15 cellular contexts compared by ENCODE assay signal in the genomic region with DNA sequence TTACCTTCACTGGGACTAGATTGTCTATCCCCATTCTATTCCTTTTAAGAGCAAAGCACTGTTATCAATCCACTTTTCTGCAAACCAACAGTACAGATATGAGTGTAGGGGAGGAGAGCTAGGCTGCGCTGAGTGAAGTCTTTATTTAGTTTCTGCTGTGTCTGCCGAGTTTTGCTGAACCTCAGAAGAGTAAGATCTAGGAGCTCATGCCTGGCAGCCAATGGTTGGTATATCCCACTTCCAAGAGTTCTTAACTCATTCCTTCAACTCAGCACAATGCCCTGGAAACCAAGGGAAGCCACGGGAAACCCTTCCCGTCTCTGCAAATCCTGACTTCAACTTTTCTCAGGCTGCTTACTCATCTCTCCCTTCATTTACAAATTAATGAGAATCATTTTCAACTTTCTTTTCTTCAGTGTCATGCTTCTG. TPM values are rescaled to one million over a fixed set of nuclear protein-coding genes. Genes with fewer than 3 reads are reported as not detected.
A peak's percentile ranks its signal among the peaks of the same experiment; 100 is the strongest.
DNase-seq lines count a peak whose midpoint lies in the region; ATAC-seq and TF ChIP-seq lines count a peak whose summit lies in the region.
"Had no signal": no experiment of that assay in that cellular context is flagged by ENCODE, and none has a peak within 500 bp of the region (broad histone marks: within the 10 kb centered on the region; RNA-seq: fewer than 3 reads in every experiment).

No MANE protein-coding gene starts in this region.

- H3K27ac ChIP-seq in thoracic aorta = peak overlapping the region; percentile 37 to 43
- H3K27ac ChIP-seq: HL-60, SJSA1 had no signal

- TF ChIP-seq CTCF in cardiac fibroblast (IDR thresholded peaks at IDR 0.05; ENCODE audit: low read depth, low read length) = no peak
- no peak for TF ChIP-seq CTCF in thoracic aorta (IDR thresholded peaks at IDR 0.05)
- no peak for TF ChIP-seq CTCF in progenitor cell of endocrine pancreas (IDR thresholded peaks at IDR 0.05; ENCODE audit: unreplicated experiment)

- H3K27me3 Mint-ChIP-seq in activated T-cell treated with anti-CD3 and anti-CD28 coated beads, Interleukin-2, amount 50 U/mL, for 72 hours (ENCODE audit: low read depth) = no peaks in the 10 kb centered on the region
- H3K27me3 Mint-ChIP-seq in activated T-cell treated with anti-CD3 and anti-CD28 coated beads, Interleukin-2, amount 50 U/mL, for 4 hours (ENCODE audit: low read depth) = no peaks in the 10 kb centered on the region
- no peaks in the 10 kb centered on the region for H3K27me3 Mint-ChIP-seq in progenitor cell of endocrine pancreas
- H3K27me3 Mint-ChIP-seq: activated naive CD8-positive, alpha-beta T cell treated with anti-CD3 and anti-CD28 coated beads for 36 hours; stimulated activated naive CD8-positive, alpha-beta T cell treated with anti-CD3 and anti-CD28 coated beads, Interleukin-15, amount 100 ng/mL, for 72 hours had no signal

- peak in 1 of 2 donors; percentile 73 for ATAC-seq in activated T-cell treated with anti-CD3 and anti-CD28 coated beads, Interleukin-2, amount 50 U/mL, for 72 hours (replicated peaks in 1 of 2)
- ATAC-seq in activated T-cell treated with anti-CD3 and anti-CD28 coated beads, Interleukin-2, amount 50 U/mL, for 4 hours = no peak
- ATAC-seq in HG03175 (IDR thresholded peaks at IDR 0.05; ENCODE audit: unreplicated experiment) (peak; percentile 43), thoracic aorta (ENCODE audit: insufficient number of reproducible peaks, low FRiP score, low read depth) (peak; percentile 23), sciatic nerve (no peak)
- ATAC-seq: stimulated activated naive CD8-positive, alpha-beta T cell treated with anti-CD3 and anti-CD28 coated beads, Interleukin-15, amount 100 ng/mL, for 72 hours had no signal

- intact Hi-C loops in sciatic nerve (cut with DNase I) = no loop called here

- H3K27me3 ChIP-seq in thoracic aorta (replicated peaks; ENCODE audit: insufficient read depth) = no peaks in the 10 kb centered on the region
- H3K27me3 ChIP-seq: SJSA1 had no signal

- no peaks in the 10 kb centered on the region for H3K36me3 ChIP-seq in thoracic aorta
- H3K36me3 ChIP-seq: SJSA1 had no signal

- no peaks in the 10 kb centered on the region for H3K9me3 Mint-ChIP-seq in activated T-cell treated with anti-CD3 and anti-CD28 coated beads, Interleukin-2, amount 50 U/mL, for 72 hours
- no peaks in the 10 kb centered on the region for H3K9me3 Mint-ChIP-seq in activated T-cell treated with anti-CD3 and anti-CD28 coated beads, Interleukin-2, amount 50 U/mL, for 4 hours
- peaks cover 3% of the 10 kb centered on the region for H3K9me3 Mint-ChIP-seq in progenitor cell of endocrine pancreas (ENCODE audit: low read depth)
- H3K9me3 Mint-ChIP-seq: activated naive CD8-positive, alpha-beta T cell treated with anti-CD3 and anti-CD28 coated beads for 36 hours had no signal

- H3K27ac Mint-ChIP-seq in activated T-cell treated with anti-CD3 and anti-CD28 coated beads, Interleukin-2, amount 50 U/mL, for 72 hours = peak overlapping the region; percentile 10
- no peak overlapping the region for H3K27ac Mint-ChIP-seq in progenitor cell of endocrine pancreas
- H3K27ac Mint-ChIP-seq: activated CD4-positive, alpha-beta T cell treated with anti-CD3 and anti-CD28 coated beads, Interleukin-2, amount 10 ng/mL, durations not matched to agents 7 days and 5 days; activated naive CD8-positive, alpha-beta T cell treated with anti-CD3 and anti-CD28 coated beads for 36 hours; stimulated activated naive CD8-positive, alpha-beta T cell treated with anti-CD3 and anti-CD28 coated beads, Interleukin-15, amount 100 ng/mL, for 72 hours had no signal

- peaks cover 14 to 72% of the 10 kb centered on the region in 2 donors for H3K4me1 ChIP-seq in thoracic aorta (ENCODE audit: control insufficient read depth in 1 of 2, low read depth in 2 of 2)
- H3K4me1 ChIP-seq: SJSA1 had no signal

- H3K9me3 ChIP-seq in thoracic aorta = no peaks in the 10 kb centered on the region
- H3K9me3 ChIP-seq: SJSA1 had no signal

- no peaks in the 10 kb centered on the region for H3K36me3 Mint-ChIP-seq in activated T-cell treated with anti-CD3 and anti-CD28 coated beads, Interleukin-2, amount 50 U/mL, for 72 hours (ENCODE audit: insufficient read depth in 2 of 2)
- H3K36me3 Mint-ChIP-seq in activated T-cell treated with anti-CD3 and anti-CD28 coated beads, Interleukin-2, amount 50 U/mL, for 4 hours (ENCODE audit: insufficient read depth) = no peaks in the 10 kb centered on the region
- H3K36me3 Mint-ChIP-seq in progenitor cell of endocrine pancreas (ENCODE audit: insufficient read depth) = no peaks in the 10 kb centered on the region

- H3K4me3 Mint-ChIP-seq in activated T-cell treated with anti-CD3 and anti-CD28 coated beads, Interleukin-2, amount 50 U/mL, for 72 hours = peak overlapping the region; percentile 4 to 25
- no peak overlapping the region for H3K4me3 Mint-ChIP-seq in activated T-cell treated with anti-CD3 and anti-CD28 coated beads, Interleukin-2, amount 50 U/mL, for 4 hours
- no peak overlapping the region for H3K4me3 Mint-ChIP-seq in progenitor cell of endocrine pancreas (ENCODE audit: low read depth)
- H3K4me3 Mint-ChIP-seq: activated CD4-positive, alpha-beta T cell treated with anti-CD3 and anti-CD28 coated beads, Interleukin-2, amount 10 ng/mL, durations not matched to agents 7 days and 5 days; activated naive CD8-positive, alpha-beta T cell treated with anti-CD3 and anti-CD28 coated beads for 36 hours; stimulated activated naive CD8-positive, alpha-beta T cell treated with anti-CD3 and anti-CD28 coated beads, Interleukin-15, amount 100 ng/mL, for 72 hours had no signal

- no peak for DNase-seq in activated T-cell treated with anti-CD3 and anti-CD28 coated beads, Interleukin-2, amount 50 U/mL, for 72 hours
- no peak for DNase-seq in activated T-cell treated with anti-CD3 and anti-CD28 coated beads, Interleukin-2, amount 50 U/mL, for 4 hours
- DNase-seq in cardiac fibroblast (ENCODE audit: low read depth in 2 of 2) (peak; percentile 22), thoracic aorta (ENCODE audit: low spot score) (no peak), NCI-H446 treated with DMSO at 0.1 percent for 48 hours (lab: John Stamatoyannopoulos, UW) (no peak), progenitor cell of endocrine pancreas (ENCODE audit: low spot score, unreplicated experiment) (no peak), sciatic nerve (ENCODE audit: low spot score) (no peak)
- DNase-seq: activated CD4-positive, alpha-beta T cell treated with anti-CD3 and anti-CD28 coated beads, Interleukin-2, amount 10 ng/mL, durations not matched to agents 7 days and 5 days; activated naive CD8-positive, alpha-beta T cell treated with anti-CD3 and anti-CD28 coated beads for 36 hours; dermis blood vessel endothelial cell; DMS79; stimulated activated naive CD8-positive, alpha-beta T cell treated with anti-CD3 and anti-CD28 coated beads, Interleukin-15, amount 100 ng/mL, for 72 hours had no signal

- H3K4me3 ChIP-seq in cardiac fibroblast (replicated peaks in 1 of 2; ENCODE audit: low read depth in 2 of 2, low read length in 2 of 2) = no peak overlapping the region
- peak overlapping the region; percentile 25 for H3K4me3 ChIP-seq in thoracic aorta
- H3K4me3 ChIP-seq: SJSA1 had no signal

- H3K4me1 Mint-ChIP-seq in activated T-cell treated with anti-CD3 and anti-CD28 coated beads, Interleukin-2, amount 50 U/mL, for 72 hours (ENCODE audit: low read depth) = peaks cover 38% of the 10 kb centered on the region
- H3K4me1 Mint-ChIP-seq in activated T-cell treated with anti-CD3 and anti-CD28 coated beads, Interleukin-2, amount 50 U/mL, for 4 hours (ENCODE audit: low read depth) = peaks cover 22% of the 10 kb centered on the region
- H3K4me1 Mint-ChIP-seq in progenitor cell of endocrine pancreas (ENCODE audit: low read depth) = no peaks in the 10 kb centered on the region

RNA-seq across cellular contexts. Expression of gene JAK2, which starts 58.0 kb away (rescaled TPM):
- 10 to 100 TPM; 30.3 to 31.9 TPM for total RNA-seq in activated T-cell treated with anti-CD3 and anti-CD28 coated beads, Interleukin-2, amount 50 U/mL, for 72 hours
- total RNA-seq in activated T-cell treated with anti-CD3 and anti-CD28 coated beads, Interleukin-2, amount 50 U/mL, for 4 hours = 10 to 100 TPM; 39.9 to 44.5 (median 41.6) TPM
- total RNA-seq in thoracic aorta (10 to 100 TPM; 77.8 to 90.0 TPM), progenitor cell of endocrine pancreas (5.1 and 6.0 TPM in 2 replicates), sciatic nerve (28.4 TPM)

Comparison
In these comparisons a context has a peak if more than half of its experiments do, and no peak if none do; other contexts are left out.
1. H3K4me3 Mint-ChIP-seq: peak in activated T-cell treated with anti-CD3 and anti-CD28 coated beads, Interleukin-2, amount 50 U/mL, for 72 hours (2 of 2); none in activated T-cell treated with anti-CD3 and anti-CD28 coated beads, Interleukin-2, amount 50 U/mL, for 4 hours (single experiment) and progenitor cell of endocrine pancreas (single experiment).
2. ATAC-seq: peak in HG03175 (single experiment) and thoracic aorta (single experiment); none in activated T-cell treated with anti-CD3 and anti-CD28 coated beads, Interleukin-2, amount 50 U/mL, for 4 hours (0 of 2) and sciatic nerve (single experiment).
3. DNase-seq: peak in cardiac fibroblast (2 of 2); none in activated T-cell treated with anti-CD3 and anti-CD28 coated beads, Interleukin-2, amount 50 U/mL, for 72 hours (0 of 2), activated T-cell treated with anti-CD3 and anti-CD28 coated beads, Interleukin-2, amount 50 U/mL, for 4 hours (single experiment), thoracic aorta (single experiment), NCI-H446 treated with DMSO at 0.1 percent for 48 hours (single experiment), progenitor cell of endocrine pancreas (single experiment) and sciatic nerve (single experiment).